10 cellular contexts compared by ENCODE assay signal in genomic region chr1:41410462-41410861, GRCh38. TPM values are rescaled to one million over a fixed set of nuclear protein-coding genes. Genes with fewer than 3 reads are reported as not detected.
"Had no signal": no experiment of that assay in that cellular context is flagged by ENCODE, and none has a peak within 500 bp of the region (broad histone marks: within the 10 kb centered on the region; RNA-seq: fewer than 3 reads in every experiment).

No MANE protein-coding gene starts in this region.

- H3K4me3 Mint-ChIP-seq: H9, HFFc6, IgD-negative memory B cell had no signal

- H2AFZ ChIP-seq: GM23248 had no signal

- FAIRE-seq: H54, HepG2 had no signal

- H3K27ac Mint-ChIP-seq: H9, HFFc6, IgD-negative memory B cell had no signal

- H3K4me1 Mint-ChIP-seq: IgD-negative memory B cell had no signal

- H3K4me3 ChIP-seq: GM23248 had no signal

- H3K9ac ChIP-seq: GM23248 had no signal

- ATAC-seq: HepG2 had no signal

- H3K9me3 Mint-ChIP-seq: H9, HFFc6 had no signal

- DNase-seq: GM23248, GOT3, H9, HCEC 1CT, HFFc6, KBM-7 had no signal

- H3K27ac ChIP-seq: GM23248, HL-60 had no signal

- H3K36me3 Mint-ChIP-seq: IgD-negative memory B cell had no signal

RNA-seq across cellular contexts. Expression of gene FOXO6, which starts 49.2 kb away (rescaled TPM):
- total RNA-seq: GM23248 had no signal
- polyA plus RNA-seq: GM23248, HepG2, IgD-negative memory B cell had no signal
